ENCODE assay signal across 30 cellular contexts in the genomic region with DNA sequence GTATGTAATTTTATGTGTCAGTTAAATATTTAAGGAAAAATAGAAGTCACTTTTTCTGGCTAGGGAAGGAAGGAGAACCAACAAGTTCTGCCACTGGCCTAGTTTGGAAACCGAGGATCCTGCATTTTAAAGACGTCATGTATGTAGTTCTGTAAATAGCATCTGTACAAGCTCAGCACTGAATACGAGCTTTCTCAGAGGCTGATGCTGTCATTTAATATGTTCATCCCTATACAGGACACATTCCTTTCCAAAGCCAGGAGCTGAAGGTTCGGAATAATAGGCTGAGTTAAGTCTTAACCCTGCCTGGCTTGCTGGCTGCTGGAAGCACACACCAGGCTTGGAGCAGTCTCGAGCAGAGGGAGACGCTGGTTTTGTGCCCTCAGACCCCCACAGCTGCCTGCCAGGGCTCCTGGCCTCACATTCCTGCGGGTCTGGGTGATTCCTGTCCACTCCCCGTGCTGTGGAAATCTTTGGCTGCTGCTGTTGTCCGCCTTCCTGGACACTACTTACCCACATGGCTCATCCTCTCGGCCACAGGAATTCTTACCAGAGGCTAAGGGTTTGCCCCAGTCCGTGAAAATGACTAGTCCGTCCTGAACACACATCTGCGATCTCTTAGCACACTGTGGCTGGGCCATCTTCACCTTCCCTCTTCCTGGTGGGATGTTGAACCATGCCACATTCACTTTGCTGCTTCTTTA. TPM values are rescaled to one million over a fixed set of nuclear protein-coding genes. Genes with fewer than 3 reads are reported as not detected.
"Had no signal": no experiment of that assay in that cellular context is flagged by ENCODE, and none has a peak within 500 bp of the region (broad histone marks: within the 10 kb centered on the region; RNA-seq: fewer than 3 reads in every experiment).

No MANE protein-coding gene starts in this region.

- H3K4me3 ChIP-seq: ascending aorta, heart left ventricle, lower lobe of right lung, pancreas, prostate gland, sigmoid colon, testis had no signal

- H3K27ac ChIP-seq: ascending aorta, brain microvascular endothelial cell, foreskin keratinocyte, heart left ventricle, lower lobe of right lung, pancreas, prostate gland, sigmoid colon, testis had no signal

- H3K4me1 Mint-ChIP-seq: activated CD8-positive, alpha-beta memory T cell treated with anti-CD3 and anti-CD28 coated beads, Interleukin-2, amount 10 ng/mL, durations not matched to agents 7 days and 5 days had no signal

- H3K27me3 Mint-ChIP-seq: activated B cell treated with CpG ODN at 0.5 μM for 24 hours; activated CD8-positive, alpha-beta memory T cell treated with anti-CD3 and anti-CD28 coated beads, Interleukin-2, amount 10 ng/mL, durations not matched to agents 7 days and 5 days; activated naive CD8-positive, alpha-beta T cell; stimulated activated naive B cell treated with anti-CD40 and anti-IgM and Interleukin-4, amounts not matched to agents 10 μg/mL and 1 μg/mL and 100 μg/mL, for 72 hours; T-cell had no signal

- H3K27ac Mint-ChIP-seq: activated B cell treated with CpG ODN at 0.5 μM for 24 hours; activated CD8-positive, alpha-beta memory T cell treated with anti-CD3 and anti-CD28 coated beads, Interleukin-2, amount 10 ng/mL, durations not matched to agents 7 days and 5 days; activated CD8-positive, alpha-beta T cell treated with anti-CD3 and anti-CD28 coated beads, Interleukin-2, amount 10 ng/mL, durations not matched to agents 7 days and 5 days; activated naive CD8-positive, alpha-beta T cell; nephron progenitor cell; stimulated activated naive B cell treated with anti-CD40 and anti-IgM and Interleukin-4, amounts not matched to agents 10 μg/mL and 1 μg/mL and 100 μg/mL, for 72 hours; T-cell had no signal

- H3K36me3 ChIP-seq: brain microvascular endothelial cell, pancreas, prostate gland had no signal

- ATAC-seq: activated CD8-positive, alpha-beta memory T cell treated with anti-CD3 and anti-CD28 coated beads, Interleukin-2, amount 10 ng/mL, durations not matched to agents 7 days and 5 days; activated CD8-positive, alpha-beta T cell treated with anti-CD3 and anti-CD28 coated beads, Interleukin-2, amount 10 ng/mL, durations not matched to agents 7 days and 5 days; esophagus mucosa; foreskin keratinocyte; left lobe of liver; lower lobe of right lung; pancreas; stimulated activated naive B cell treated with anti-CD40 and anti-IgM and Interleukin-4, amounts not matched to agents 10 μg/mL and 1 μg/mL and 100 μg/mL, for 72 hours; T-cell had no signal

- H3K27me3 ChIP-seq: ascending aorta, brain microvascular endothelial cell, foreskin keratinocyte, heart left ventricle, pancreas, sigmoid colon, testis had no signal

- H3K4me1 ChIP-seq: ascending aorta, foreskin keratinocyte, pancreas, prostate gland, sigmoid colon, testis had no signal

- H3K9me3 ChIP-seq: ascending aorta, heart left ventricle, lower lobe of right lung, pancreas, prostate gland, sigmoid colon, testis had no signal

- H3K4me3 Mint-ChIP-seq: activated B cell treated with CpG ODN at 0.5 μM for 24 hours; activated CD8-positive, alpha-beta memory T cell treated with anti-CD3 and anti-CD28 coated beads, Interleukin-2, amount 10 ng/mL, durations not matched to agents 7 days and 5 days; activated CD8-positive, alpha-beta T cell treated with anti-CD3 and anti-CD28 coated beads, Interleukin-2, amount 10 ng/mL, durations not matched to agents 7 days and 5 days; activated naive CD8-positive, alpha-beta T cell; endodermal cell; nephron progenitor cell; stimulated activated naive B cell treated with anti-CD40 and anti-IgM and Interleukin-4, amounts not matched to agents 10 μg/mL and 1 μg/mL and 100 μg/mL, for 72 hours had no signal

- H3K36me3 Mint-ChIP-seq: activated CD8-positive, alpha-beta memory T cell treated with anti-CD3 and anti-CD28 coated beads, Interleukin-2, amount 10 ng/mL, durations not matched to agents 7 days and 5 days had no signal

- DNase-seq: activated B cell treated with CpG ODN at 0.5 μM for 24 hours; activated CD4-positive, alpha-beta T cell treated with anti-CD3 and anti-CD28 coated beads, Interleukin-2, amount 50 U/mL, for 1 hour; activated CD8-positive, alpha-beta memory T cell treated with anti-CD3 and anti-CD28 coated beads, Interleukin-2, amount 10 ng/mL, durations not matched to agents 7 days and 5 days; activated CD8-positive, alpha-beta T cell treated with anti-CD3 and anti-CD28 coated beads, Interleukin-2, amount 10 ng/mL, durations not matched to agents 7 days and 5 days; activated naive CD4-positive, alpha-beta T cell; activated T-cell treated with anti-CD3 and anti-CD28 coated beads, Interleukin-2, amount 50 U/mL, for 48 hours; brain microvascular endothelial cell; cortex of kidney; endodermal cell; foreskin keratinocyte; heart left ventricle; kidney glomerular epithelial cell; lower lobe of right lung; mesenchymal stem cell; nephron progenitor cell; pancreas; sigmoid colon; stimulated activated CD4-positive, alpha-beta T cell treated with anti-CD3 and anti-CD28 coated beads, Interleukin-15, amount 100 ng/mL, for 24 hours; stimulated activated CD4-positive, alpha-beta T cell treated with anti-CD3 and anti-CD28 coated beads, Interleukin-2, amount 100 ng/mL, for 24 hours; stimulated activated naive B cell treated with anti-CD40 and anti-IgM and Interleukin-4, amounts not matched to agents 10 μg/mL and 1 μg/mL and 100 μg/mL, for 72 hours; T-cell; testis; trophoblast cell had no signal

- H3K9me3 Mint-ChIP-seq: activated B cell treated with CpG ODN at 0.5 μM for 24 hours; endodermal cell; nephron progenitor cell; stimulated activated naive B cell treated with anti-CD40 and anti-IgM and Interleukin-4, amounts not matched to agents 10 μg/mL and 1 μg/mL and 100 μg/mL, for 72 hours; T-cell had no signal

RNA-seq across cellular contexts. Expression of a gene that starts 36.6 kb away (rescaled TPM):
- total RNA-seq: activated B cell treated with CpG ODN at 0.5 μM for 24 hours; activated CD8-positive, alpha-beta memory T cell treated with anti-CD3 and anti-CD28 coated beads, Interleukin-2, amount 10 ng/mL, durations not matched to agents 7 days and 5 days; activated CD8-positive, alpha-beta T cell treated with anti-CD3 and anti-CD28 coated beads, Interleukin-2, amount 10 ng/mL, durations not matched to agents 7 days and 5 days; ascending aorta; chondrocyte; endodermal cell; foreskin keratinocyte; left lobe of liver; T-cell; T-helper 2 cell treated with Interferon-gamma antibody and Interleukin-4, amounts not matched to agents 100 ng/mL and 5 ng/mL, for 36 hours had no signal
- polyA plus RNA-seq: foreskin keratinocyte, pancreas had no signal
